Comparison of ENCODE assay signal across 1 cellular context in genomic region chr14:39015360-39015961, GRCh38.
A peak's percentile ranks its signal among the peaks of the same experiment; 100 is the strongest.
TF ChIP-seq lines count a peak whose summit lies in the region.

No MANE protein-coding gene starts in this region.

TF ChIP-seq in HepG2, 621 proteins besides CTCF, POLR2A, EP300 and RAD21 (continued from another document and continues in another):
- TF ChIP-seq PRPF4 (IDR thresholded peaks at IDR 0.05; ENCODE audit: low read depth, low read length, poor library complexity, severe bottlenecking) = no peak
- no peak for TF ChIP-seq TFDP2 (CRISPR knock-in tag; IDR thresholded peaks at IDR 0.05)
- peak; percentile 25 for TF ChIP-seq FOXA3 (CRISPR knock-in tag; IDR thresholded peaks at IDR 0.05)
- TF ChIP-seq NCOR1 (IDR thresholded peaks at IDR 0.05; ENCODE audit: borderline replicate concordance, low read length) = 0 out of 2 replicates have a peak, but pooled peaks have one; percentile 49
- TF ChIP-seq, protein P1, sequence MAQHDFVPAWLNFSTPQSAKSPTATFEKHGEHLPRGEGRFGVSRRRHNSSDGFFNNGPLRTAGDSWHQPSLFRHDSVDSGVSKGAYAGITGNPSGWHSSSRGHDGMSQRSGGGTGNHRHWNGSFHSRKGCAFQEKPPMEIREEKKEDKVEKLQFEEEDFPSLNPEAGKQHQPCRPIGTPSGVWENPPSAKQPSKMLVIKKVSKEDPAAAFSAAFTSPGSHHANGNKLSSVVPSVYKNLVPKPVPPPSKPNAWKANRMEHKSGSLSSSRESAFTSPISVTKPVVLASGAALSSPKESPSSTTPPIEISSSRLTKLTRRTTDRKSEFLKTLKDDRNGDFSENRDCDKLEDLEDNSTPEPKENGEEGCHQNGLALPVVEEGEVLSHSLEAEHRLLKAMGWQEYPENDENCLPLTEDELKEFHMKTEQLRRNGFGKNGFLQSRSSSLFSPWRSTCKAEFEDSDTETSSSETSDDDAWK (CRISPR knock-in tag; IDR thresholded peaks at IDR 0.05) = no peak
- no peak for TF ChIP-seq ZNF589 (CRISPR knock-in tag; conservative IDR thresholded peaks at IDR 0.05)
- no peak for TF ChIP-seq KLF9 (CRISPR knock-in tag; IDR thresholded peaks at IDR 0.05; ENCODE audit: low read depth)
- TF ChIP-seq SATB2 (CRISPR knock-in tag; IDR thresholded peaks at IDR 0.05) = 0 out of 2 replicates have a peak, but pooled peaks have one; percentile 9
- peak; percentile 59; the same call in 1 of the 2 replicates for TF ChIP-seq SIN3B (IDR thresholded peaks at IDR 0.05; ENCODE audit: low read length)
- TF ChIP-seq BRCA1 (CRISPR knock-in tag; IDR thresholded peaks at IDR 0.05) = no peak
- no peak for TF ChIP-seq ZSCAN31 (CRISPR knock-in tag; IDR thresholded peaks at IDR 0.05; ENCODE audit: low read depth)
- no peak for TF ChIP-seq ZBTB42 (CRISPR knock-in tag; IDR thresholded peaks at IDR 0.05)
- TF ChIP-seq GATAD2A (CRISPR knock-in tag; IDR thresholded peaks at IDR 0.05) = peak; percentile 33; the same call in 1 of the 2 replicates
- 0 out of 2 replicates have a peak, but pooled peaks have one; percentile 69 for TF ChIP-seq AKNA (CRISPR knock-in tag; IDR thresholded peaks at IDR 0.05; ENCODE audit: borderline replicate concordance)
- TF ChIP-seq ZNF296 (CRISPR knock-in tag; conservative IDR thresholded peaks at IDR 0.05) = no peak
- TF ChIP-seq HNRNPUL1 (IDR thresholded peaks at IDR 0.05; ENCODE audit: low read depth, low read length) = 0 out of 2 replicates have a peak, but pooled peaks have one; percentile 47
- TF ChIP-seq MIXL1 (CRISPR knock-in tag; IDR thresholded peaks at IDR 0.05) = peak; percentile 80
- peak; percentile 48; the same call in 1 of the 2 replicates for TF ChIP-seq KAT8 (CRISPR knock-in tag; IDR thresholded peaks at IDR 0.05)
- TF ChIP-seq STAG1 (CRISPR knock-in tag; IDR thresholded peaks at IDR 0.05) = peak; percentile 91
- TF ChIP-seq, protein P2, sequence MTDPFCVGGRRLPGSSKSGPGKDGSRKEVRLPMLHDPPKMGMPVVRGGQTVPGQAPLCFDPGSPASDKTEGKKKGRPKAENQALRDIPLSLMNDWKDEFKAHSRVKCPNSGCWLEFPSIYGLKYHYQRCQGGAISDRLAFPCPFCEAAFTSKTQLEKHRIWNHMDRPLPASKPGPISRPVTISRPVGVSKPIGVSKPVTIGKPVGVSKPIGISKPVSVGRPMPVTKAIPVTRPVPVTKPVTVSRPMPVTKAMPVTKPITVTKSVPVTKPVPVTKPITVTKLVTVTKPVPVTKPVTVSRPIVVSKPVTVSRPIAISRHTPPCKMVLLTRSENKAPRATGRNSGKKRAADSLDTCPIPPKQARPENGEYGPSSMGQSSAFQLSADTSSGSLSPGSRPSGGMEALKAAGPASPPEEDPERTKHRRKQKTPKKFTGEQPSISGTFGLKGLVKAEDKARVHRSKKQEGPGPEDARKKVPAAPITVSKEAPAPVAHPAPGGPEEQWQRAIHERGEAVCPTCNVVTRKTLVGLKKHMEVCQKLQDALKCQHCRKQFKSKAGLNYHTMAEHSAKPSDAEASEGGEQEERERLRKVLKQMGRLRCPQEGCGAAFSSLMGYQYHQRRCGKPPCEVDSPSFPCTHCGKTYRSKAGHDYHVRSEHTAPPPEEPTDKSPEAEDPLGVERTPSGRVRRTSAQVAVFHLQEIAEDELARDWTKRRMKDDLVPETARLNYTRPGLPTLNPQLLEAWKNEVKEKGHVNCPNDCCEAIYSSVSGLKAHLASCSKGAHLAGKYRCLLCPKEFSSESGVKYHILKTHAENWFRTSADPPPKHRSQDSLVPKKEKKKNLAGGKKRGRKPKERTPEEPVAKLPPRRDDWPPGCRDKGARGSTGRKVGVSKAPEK (CRISPR knock-in tag; IDR thresholded peaks at IDR 0.05; ENCODE audit: borderline replicate concordance) = no peak
- TF ChIP-seq NFRKB (IDR thresholded peaks at IDR 0.05) = no peak
- 0 out of 2 replicates have a peak, but pooled peaks have one; percentile 40 for TF ChIP-seq ZNF670 (CRISPR knock-in tag; IDR thresholded peaks at IDR 0.05; ENCODE audit: borderline replicate concordance)
- TF ChIP-seq HMGXB3 (CRISPR knock-in tag; IDR thresholded peaks at IDR 0.05; ENCODE audit: borderline replicate concordance) = 0 out of 2 replicates have a peak, but pooled peaks have one; percentile 42
- TF ChIP-seq KDM5B (CRISPR knock-in tag; IDR thresholded peaks at IDR 0.05; ENCODE audit: borderline replicate concordance) = no peak
- no peak for TF ChIP-seq KMT2B (CRISPR knock-in tag; IDR thresholded peaks at IDR 0.05)
- no peak for TF ChIP-seq ZNF234 (CRISPR knock-in tag; conservative IDR thresholded peaks at IDR 0.05)
- no peak for TF ChIP-seq TBX2 (CRISPR knock-in tag; IDR thresholded peaks at IDR 0.05; ENCODE audit: borderline replicate concordance)
- 0 out of 2 replicates have a peak, but pooled peaks have one; percentile 9 for TF ChIP-seq ZNF800 (CRISPR knock-in tag; IDR thresholded peaks at IDR 0.05)
- TF ChIP-seq, protein P3, sequence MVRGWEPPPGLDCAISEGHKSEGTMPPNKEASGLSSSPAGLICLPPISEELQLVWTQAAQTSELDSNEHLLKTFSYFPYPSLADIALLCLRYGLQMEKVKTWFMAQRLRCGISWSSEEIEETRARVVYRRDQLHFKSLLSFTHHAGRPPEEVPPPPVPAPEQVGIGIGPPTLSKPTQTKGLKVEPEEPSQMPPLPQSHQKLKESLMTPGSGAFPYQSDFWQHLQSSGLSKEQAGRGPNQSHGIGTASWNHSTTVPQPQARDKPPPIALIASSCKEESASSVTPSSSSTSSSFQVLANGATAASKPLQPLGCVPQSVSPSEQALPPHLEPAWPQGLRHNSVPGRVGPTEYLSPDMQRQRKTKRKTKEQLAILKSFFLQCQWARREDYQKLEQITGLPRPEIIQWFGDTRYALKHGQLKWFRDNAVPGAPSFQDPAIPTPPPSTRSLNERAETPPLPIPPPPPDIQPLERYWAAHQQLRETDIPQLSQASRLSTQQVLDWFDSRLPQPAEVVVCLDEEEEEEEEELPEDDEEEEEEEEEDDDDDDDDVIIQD (CRISPR knock-in tag; IDR thresholded peaks at IDR 0.05; ENCODE audit: low read depth) = 0 out of 2 replicates have a peak, but pooled peaks have one; percentile 17
- no peak for TF ChIP-seq HCFC1 (IDR thresholded peaks at IDR 0.05; ENCODE audit: low read depth, low read length)
- peak; percentile 50 for TF ChIP-seq ARID5B (CRISPR knock-in tag; IDR thresholded peaks at IDR 0.05)
- no peak for TF ChIP-seq SNAI1 (CRISPR knock-in tag; IDR thresholded peaks at IDR 0.05; ENCODE audit: borderline replicate concordance)
- 0 out of 2 replicates have a peak, but pooled peaks have one; percentile 26 for TF ChIP-seq THYN1 (CRISPR knock-in tag; IDR thresholded peaks at IDR 0.05; ENCODE audit: borderline replicate concordance, low read depth)
